ENCODE assay signal across 25 cellular contexts in the genomic region with DNA sequence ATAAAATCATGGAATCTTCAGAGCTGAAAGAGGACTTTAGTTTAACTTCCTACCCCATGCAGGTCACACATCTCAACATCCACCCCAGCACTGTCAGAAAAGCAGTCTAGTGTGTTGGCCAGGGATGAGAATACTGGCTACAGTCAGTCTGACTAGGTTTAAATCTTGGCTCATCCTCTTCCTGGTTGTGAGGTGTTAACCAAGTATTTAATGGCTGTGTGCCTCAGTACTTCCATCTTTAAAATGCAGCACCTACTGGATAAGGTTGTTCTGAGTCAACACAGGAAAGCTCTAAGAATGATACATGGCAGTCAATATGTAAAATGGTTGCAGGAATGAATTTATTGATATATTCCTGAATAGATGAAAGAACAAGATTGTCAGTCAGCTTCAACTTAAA.
"Had no signal": no experiment of that assay in that cellular context is flagged by ENCODE, and none has a peak within 500 bp of the region (broad histone marks: within the 10 kb centered on the region; RNA-seq: fewer than 3 reads in every experiment).

No MANE protein-coding gene starts in this region.

- H3K9me3 ChIP-seq: esophagus muscularis mucosa, gastroesophageal sphincter, heart left ventricle, left lung, lower lobe of right lung had no signal

- ATAC-seq: foreskin keratinocyte; gastroesophageal sphincter; heart left ventricle; left cardiac atrium; left lung; left ventricle myocardium superior; lower lobe of right lung; naive thymus-derived CD4-positive, alpha-beta T cell had no signal

- H3K4me2 ChIP-seq: hepatocyte had no signal

- H2AFZ ChIP-seq: hepatocyte had no signal

- H3K27me3 Mint-ChIP-seq: memory B cell; naive thymus-derived CD4-positive, alpha-beta T cell had no signal

- H3K4me1 ChIP-seq: foreskin keratinocyte, heart left ventricle, left lung, lower lobe of right lung had no signal

- H3K9me3 Mint-ChIP-seq: immature natural killer cell; memory B cell; naive thymus-derived CD4-positive, alpha-beta T cell had no signal

- H3K4me3 ChIP-seq: coronary artery, dorsolateral prefrontal cortex, esophagus muscularis mucosa, gastroesophageal sphincter, heart left ventricle, hepatocyte, left lung, lower lobe of right lung had no signal

- H3K27ac Mint-ChIP-seq: memory B cell; naive thymus-derived CD4-positive, alpha-beta T cell had no signal

- H3K4me3 Mint-ChIP-seq: immature natural killer cell; memory B cell; naive thymus-derived CD4-positive, alpha-beta T cell had no signal

- H3K27me3 ChIP-seq: dorsolateral prefrontal cortex, esophagus muscularis mucosa, foreskin keratinocyte, gastroesophageal sphincter, heart left ventricle, hepatocyte, left lung had no signal

- H3K79me2 ChIP-seq: hepatocyte had no signal

- H3K27ac ChIP-seq: coronary artery, dorsolateral prefrontal cortex, epithelial cell of prostate, esophagus muscularis mucosa, foreskin keratinocyte, gastroesophageal sphincter, heart left ventricle, hepatocyte, left lung, lower lobe of right lung had no signal

- H3K36me3 ChIP-seq: esophagus muscularis mucosa, left lung, lower lobe of right lung had no signal

- DNase-seq: dermis blood vessel endothelial cell; dorsolateral prefrontal cortex; effector CD4-positive, alpha-beta T cell; effector memory CD4-positive, alpha-beta T cell; erythroblast; foreskin keratinocyte; heart left ventricle; hypothalamus; immature natural killer cell; islet precursor cell; kidney; kidney glomerular epithelial cell; left cardiac atrium; left lung; left ventricle myocardium superior; lower lobe of right lung; mesendoderm; midbrain; naive thymus-derived CD4-positive, alpha-beta T cell had no signal

- H3K4me1 Mint-ChIP-seq: memory B cell had no signal
